8 cellular contexts compared by ENCODE assay signal in the genomic region with DNA sequence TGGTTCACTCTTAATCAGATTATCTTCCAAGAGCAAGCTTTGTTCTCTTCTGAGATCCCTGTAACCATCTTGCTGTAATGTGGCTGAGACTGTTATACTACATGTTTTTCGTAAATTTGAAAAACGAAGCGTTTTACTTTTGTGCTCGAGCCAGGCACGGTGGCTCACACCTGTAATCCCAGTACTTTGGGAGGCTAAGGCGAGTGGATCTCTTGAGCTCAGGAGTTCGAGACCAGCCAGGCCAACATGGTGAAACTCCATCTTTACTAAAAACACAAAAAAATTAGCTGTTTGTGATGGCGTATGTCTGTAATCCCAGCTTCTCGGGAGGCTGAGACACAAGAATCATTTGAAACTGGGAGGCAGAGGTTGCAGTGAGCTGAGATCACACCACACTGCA. TPM values are rescaled to one million over a fixed set of nuclear protein-coding genes. Genes with fewer than 3 reads are reported as not detected.
A peak's percentile ranks its signal among the peaks of the same experiment; 100 is the strongest.
DNase-seq lines count a peak whose midpoint lies in the region; ATAC-seq and TF ChIP-seq lines count a peak whose summit lies in the region.

No MANE protein-coding gene starts in this region.

- no peak for TF ChIP-seq CTCF in CD14-positive monocyte (IDR thresholded peaks at IDR 0.05)
- no peak for TF ChIP-seq CTCF in Peyer's patch (IDR thresholded peaks at IDR 0.05)
- TF ChIP-seq CTCF in prostate gland (IDR thresholded peaks at IDR 0.05) = no peak

- intact Hi-C loops in CD14-positive monocyte (cut with micrococcal nuclease) (loop anchor here (2.0 to 5.0 kb wide), 2 partner anchors 40 to 55 kb away; partner anchors contain the start of gene VEZF1 (in 1 of the 2)), prostate gland (cut with DNase I) (loop anchor here (2.0 kb wide), 1 partner anchor 39 kb away; no protein-coding TSS in a partner anchor)

- H3K4me1 ChIP-seq in Peyer's patch = peaks cover 0 to 61% (median 11%) of the 10 kb centered on the region in 4 donors
- peaks cover 15% of the 10 kb centered on the region for H3K4me1 ChIP-seq in prostate gland (replicated peaks)

- peak overlapping the region; percentile 75 to 92 for H3K4me3 Mint-ChIP-seq in CD14-positive monocyte

- H3K9me3 ChIP-seq in Peyer's patch (no peaks in the 10 kb centered on the region), prostate gland (no peaks in the 10 kb centered on the region)

- DNase-seq in CD14-positive monocyte (ENCODE audit: low spot score) = no peak
- DNase-seq in Peyer's patch = no peak
- no peak for DNase-seq in epithelial cell of prostate (ENCODE audit: low read depth, low spot score)
- DNase-seq in prostate gland (ENCODE audit: low spot score) = no peak
- DNase-seq in islet precursor cell = no peak
- no peak for DNase-seq in NCI-H2227 treated with DMSO at 0.1 percent for 48 hours (lab: John Stamatoyannopoulos, UW)
- DNase-seq in activated CD4-positive, CD25-positive, alpha-beta regulatory T cell treated with anti-CD3 and anti-CD28 coated beads, Interleukin-2, amount 50 U/mL, for 72 hours = no peak

- no peaks in the 10 kb centered on the region for H3K36me3 ChIP-seq in Peyer's patch
- no peaks in the 10 kb centered on the region for H3K36me3 ChIP-seq in prostate gland

- WGBS in prostate gland = 70% methylated on average over 9 of the region's 9 CpGs

- ATAC-seq in HG02763 (IDR thresholded peaks at IDR 0.05; ENCODE audit: unreplicated experiment) = no peak

- H3K36me3 Mint-ChIP-seq in CD14-positive monocyte = peaks cover 3 to 10% of the 10 kb centered on the region in 2 donors

- no peaks in the 10 kb centered on the region for H3K27me3 ChIP-seq in Peyer's patch
- H3K27me3 ChIP-seq in prostate gland (replicated peaks; ENCODE audit: insufficient read depth) = no peaks in the 10 kb centered on the region

- peak overlapping the region; percentile 91 to 95 (median 92) for H3K27ac Mint-ChIP-seq in CD14-positive monocyte

- peaks cover 72% of the 10 kb centered on the region for H3K4me1 Mint-ChIP-seq in CD14-positive monocyte

- peaks cover 0 to 4% (median 4%) of the 10 kb centered on the region in 3 donors for H3K27me3 Mint-ChIP-seq in CD14-positive monocyte (ENCODE audit: low read depth in 3 of 3)

- peaks cover 0 to under 1% (median 0%) of the 10 kb centered on the region in 7 donors for H3K9me3 Mint-ChIP-seq in CD14-positive monocyte

- H3K27ac ChIP-seq in Peyer's patch (peak overlapping the region; percentile 23 to 96 (median 56)), epithelial cell of prostate (peak overlapping the region; percentile 97), prostate gland (peak overlapping the region; percentile 85 to 87)

- H3K4me3 ChIP-seq in Peyer's patch (peak overlapping the region in 3 of 4 donors; percentile 36 to 49 (median 45)), prostate gland (peak overlapping the region in 1 of 2 donors; percentile 33)

- TF ChIP-seq POLR2A in Peyer's patch (IDR thresholded peaks at IDR 0.05) (no peak), prostate gland (IDR thresholded peaks at IDR 0.05) (no peak)

RNA-seq across cellular contexts. Expression of gene CUEDC1, which starts 7.8 kb away (rescaled TPM):
- 1 to 10 TPM; 4.2 to 4.3 TPM for polyA plus RNA-seq in CD14-positive monocyte
- total RNA-seq in Peyer's patch (10 to 100 TPM; 10.2 to 45.4 (median 19.2) TPM), prostate gland (10 to 100 TPM; 33.0 to 44.9 TPM)

RNA-seq across cellular contexts. Expression of gene VEZF1, which starts 40.7 kb away (rescaled TPM):
- polyA plus RNA-seq in CD14-positive monocyte = 10 to 100 TPM; 28.3 to 40.1 TPM
- total RNA-seq in Peyer's patch (10 to 100 TPM; 29.7 to 49.3 (median 39.5) TPM), prostate gland (10 to 100 TPM; 84.9 to 91.1 TPM)

RNA-seq across cellular contexts. Expression of gene SRSF1, which starts 59.7 kb away (rescaled TPM):
- 10 to 100 TPM; 51.2 to 61.6 TPM for polyA plus RNA-seq in CD14-positive monocyte
- total RNA-seq in Peyer's patch = 100 to 1,000 TPM; 121 to 336 (median 155) TPM
- total RNA-seq in prostate gland = 100 to 1,000 TPM; 136 to 151 TPM
